11 cellular contexts compared by ENCODE assay signal in genomic region chr1:153547560-153548551, GRCh38. TPM values are rescaled to one million over a fixed set of nuclear protein-coding genes. Genes with fewer than 3 reads are reported as not detected.
DNase-seq lines count a peak whose midpoint lies in the region; ATAC-seq and TF ChIP-seq lines count a peak whose summit lies in the region.
"Had no signal": no experiment of that assay in that cellular context is flagged by ENCODE, and none has a peak within 500 bp of the region (broad histone marks: within the 10 kb centered on the region; RNA-seq: fewer than 3 reads in every experiment).

No MANE protein-coding gene starts in this region.

- peaks cover 45% of the 10 kb centered on the region for H3K4me1 ChIP-seq in CD4-positive, alpha-beta memory T cell (ENCODE audit: insufficient read depth, low read length)
- H3K4me1 ChIP-seq in esophagus muscularis mucosa (peaks cover 52 to 81% (median 79%) of the 10 kb centered on the region in 4 donors), skeletal muscle tissue (ENCODE audit: control insufficient read depth in 3 of 3, insufficient read depth in 3 of 3, low read length in 3 of 3) (peaks cover 67 to 75% (median 69%) of the 10 kb centered on the region in 3 donors)

- H3K4me1 Mint-ChIP-seq in CD4-positive, alpha-beta memory T cell = peaks cover 26 to 60% (median 45%) of the 10 kb centered on the region in 4 donors
- H3K4me1 Mint-ChIP-seq in mesothelial cell of epicardium = peaks cover 74% of the 10 kb centered on the region

- TF ChIP-seq EP300 in esophagus muscularis mucosa (IDR thresholded peaks at IDR 0.05) = no peak

- 76% methylated on average over 11 of the region's 19 CpGs for WGBS in esophagus muscularis mucosa

- peak overlapping the region in 5 of 8 donors; percentile 21 to 59 (median 43) for H3K4me3 Mint-ChIP-seq in CD4-positive, alpha-beta memory T cell
- H3K4me3 Mint-ChIP-seq in mesothelial cell of epicardium = no peak overlapping the region

- no peaks in the 10 kb centered on the region for H3K9me3 Mint-ChIP-seq in CD4-positive, alpha-beta memory T cell
- H3K9me3 Mint-ChIP-seq in mesothelial cell of epicardium = no peaks in the 10 kb centered on the region

- peak overlapping the region in 6 of 7 donors; percentile 6 to 98 (median 64) for H3K27ac Mint-ChIP-seq in CD4-positive, alpha-beta memory T cell
- H3K27ac Mint-ChIP-seq in mesothelial cell of epicardium = no peak overlapping the region

- intact Hi-C loops in CD4-positive, alpha-beta memory T cell (cut with micrococcal nuclease) = loop anchor here (2.0 kb wide), 1 partner anchor 15 kb away; no protein-coding TSS in a partner anchor
- intact Hi-C loops in esophagus muscularis mucosa (cut with DNase I) = no loop called here

- no peaks in the 10 kb centered on the region for H3K27me3 ChIP-seq in CD4-positive, alpha-beta memory T cell (ENCODE audit: insufficient read depth, low read length)
- H3K27me3 ChIP-seq in esophagus muscularis mucosa (no peaks in the 10 kb centered on the region), skeletal muscle tissue (ENCODE audit: control insufficient read depth in 3 of 3, insufficient read depth in 3 of 3, low read length in 3 of 3) (no peaks in the 10 kb centered on the region)

- no peak for TF ChIP-seq CTCF in NB4 (IDR thresholded peaks at IDR 0.05; ENCODE audit: low read depth, low read length)
- no peak for TF ChIP-seq CTCF in esophagus muscularis mucosa (IDR thresholded peaks at IDR 0.05)
- no peak for TF ChIP-seq CTCF in mesothelial cell of epicardium (IDR thresholded peaks at IDR 0.05; ENCODE audit: unreplicated experiment)

- no peak overlapping the region for H3K4me3 ChIP-seq in CD4-positive, alpha-beta memory T cell (ENCODE audit: low read length in 2 of 2)
- no peak overlapping the region for H3K4me3 ChIP-seq in NB4 (ENCODE audit: low read depth, low read length)
- no peak overlapping the region for H3K4me3 ChIP-seq in esophagus muscularis mucosa
- no peak overlapping the region for H3K4me3 ChIP-seq in skeletal muscle tissue (ENCODE audit: low read length in 3 of 3)
- H3K4me3 ChIP-seq: mucosa of descending colon had no signal

- peaks cover 18% of the 10 kb centered on the region for H3K36me3 ChIP-seq in CD4-positive, alpha-beta memory T cell (ENCODE audit: insufficient read depth, low read length)
- H3K36me3 ChIP-seq in esophagus muscularis mucosa (peaks cover 0 to 10% (median 0%) of the 10 kb centered on the region in 4 donors), skeletal muscle tissue (ENCODE audit: control insufficient read depth in 3 of 3, insufficient read depth in 3 of 3, low read length in 3 of 3) (no peaks in the 10 kb centered on the region)

- peaks cover 24 to 28% of the 10 kb centered on the region in 2 donors for H3K36me3 Mint-ChIP-seq in CD4-positive, alpha-beta memory T cell
- H3K36me3 Mint-ChIP-seq in mesothelial cell of epicardium = no peaks in the 10 kb centered on the region

- CTCF ChIA-PET in CD4-positive, alpha-beta memory T cell (lab: Charles Lee; ENCODE audit: partially characterized antibody) = interaction anchor here (5.0 to 9.6 kb wide), 2 partner anchors 14 to 37 kb away, joined by 37 to 213 read pairs; partner anchors contain the start of gene S100A6

- H3K27me3 Mint-ChIP-seq in CD4-positive, alpha-beta memory T cell = no peaks in the 10 kb centered on the region
- H3K27me3 Mint-ChIP-seq in mesothelial cell of epicardium (ENCODE audit: low read depth) = no peaks in the 10 kb centered on the region

- H3K9me3 ChIP-seq in CD4-positive, alpha-beta memory T cell (ENCODE audit: control insufficient read depth in 1 of 2, low read length in 2 of 2) = no peaks in the 10 kb centered on the region
- H3K9me3 ChIP-seq in esophagus muscularis mucosa (no peaks in the 10 kb centered on the region), skeletal muscle tissue (ENCODE audit: control insufficient read depth in 3 of 3, low read length in 3 of 3) (no peaks in the 10 kb centered on the region)
- H3K9me3 ChIP-seq: mucosa of descending colon had no signal

- DNase-seq in CD4-positive, alpha-beta memory T cell = no peak
- peak; percentile 62 for DNase-seq in NB4 (ENCODE audit: low read depth)
- DNase-seq in esophagus muscularis mucosa (ENCODE audit: extremely low spot score) = no peak
- DNase-seq in MV-4-11 (lab: John Stamatoyannopoulos, UW) = no peak
- DNase-seq in mesothelial cell of epicardium (ENCODE audit: low spot score in 2 of 2, unreplicated experiment in 2 of 2) = no peak
- DNase-seq: NCI-H526 treated with DMSO at 0.1 percent for 48 hours, SW 1271 had no signal

- TF ChIP-seq POLR2A in NB4 (IDR thresholded peaks at IDR 0.05; ENCODE audit: extremely low read depth, insufficient read length) = no peak
- TF ChIP-seq POLR2A in esophagus muscularis mucosa (IDR thresholded peaks at IDR 0.05; ENCODE audit: low read depth) = no peak

- ATAC-seq in HG02571 (IDR thresholded peaks at IDR 0.05; ENCODE audit: unreplicated experiment) = no peak
- ATAC-seq in HG03520 (IDR thresholded peaks at IDR 0.05; ENCODE audit: unreplicated experiment) = no peak
- ATAC-seq: mucosa of descending colon had no signal

- no peak overlapping the region for H3K27ac ChIP-seq in CD4-positive, alpha-beta memory T cell (ENCODE audit: low read depth, low read length)
- peak overlapping the region; percentile 72 to 86 (median 80) for H3K27ac ChIP-seq in esophagus muscularis mucosa (replicated peaks in 1 of 4)
- H3K27ac ChIP-seq in skeletal muscle tissue (ENCODE audit: low read depth, low read length) = peak overlapping the region; percentile 72

- POLR2A ChIA-PET in CD4-positive, alpha-beta memory T cell (lab: Charles Lee; ENCODE audit: partially characterized antibody) = interaction anchor here (5.4 to 9.7 kb wide), 2 partner anchors 13 to 17 kb away, joined by 83 to 631 read pairs; partner anchors contain the start of genes S100A2 and S100A6

- H3K9ac ChIP-seq in skeletal muscle tissue (ENCODE audit: low read depth in 1 of 3, low read length in 3 of 3) = peak overlapping the region in 1 of 3 donors; percentile 33

RNA-seq across cellular contexts. Expression of gene S100A3, which starts 1.2 kb away (rescaled TPM):
- not detected for total RNA-seq in CD4-positive, alpha-beta memory T cell
- polyA plus RNA-seq in CD4-positive, alpha-beta memory T cell = not detected
- 1 to 10 TPM in 3 of 4 donors, not detected in 1; 2.1 to 4.2 (median 2.7) TPM for total RNA-seq in esophagus muscularis mucosa
- not detected for total RNA-seq in skeletal muscle tissue
- total RNA-seq in mesothelial cell of epicardium = not detected in 3 replicates

RNA-seq across cellular contexts. Expression of gene S100A4, which starts 2.2 kb away (rescaled TPM):
- total RNA-seq in CD4-positive, alpha-beta memory T cell = 100 to 1,000 TPM; 329 to 346 TPM
- polyA plus RNA-seq in CD4-positive, alpha-beta memory T cell = 1,000 to 10,000 TPM; 2,886 to 3,815 TPM
- total RNA-seq in esophagus muscularis mucosa = 100 to 1,000 TPM; 154 to 362 (median 273) TPM
- total RNA-seq in skeletal muscle tissue = 165 TPM
- total RNA-seq in mesothelial cell of epicardium = 7.8 to 12.7 TPM (median 10.2 TPM) in 3 replicates

RNA-seq across cellular contexts. Expression of gene S100A5, which starts 7.1 kb away (rescaled TPM):
- 1 to 10 TPM in 1 of 2 experiments, under 1 TPM in 1; 0.93 to 1.8 TPM for total RNA-seq in CD4-positive, alpha-beta memory T cell
- 1 to 10 TPM in 1 of 2 donors, not detected in 1; 1.5 TPM for polyA plus RNA-seq in CD4-positive, alpha-beta memory T cell
- under 1 TPM in 1 of 4 donors, not detected in 3; 0.98 TPM for total RNA-seq in esophagus muscularis mucosa
- not detected for total RNA-seq in skeletal muscle tissue
- not detected in 3 replicates for total RNA-seq in mesothelial cell of epicardium
- total RNA-seq: mucosa of descending colon had no signal

RNA-seq across cellular contexts. Expression of gene S100A6, which starts 12.1 kb away (rescaled TPM):
- total RNA-seq in CD4-positive, alpha-beta memory T cell = 100 to 1,000 TPM; 342 to 356 TPM
- 100 to 1,000 TPM; 848 to 918 TPM for polyA plus RNA-seq in CD4-positive, alpha-beta memory T cell
- total RNA-seq in esophagus muscularis mucosa = 100 to 1,000 TPM; 432 to 759 (median 607) TPM
- total RNA-seq in skeletal muscle tissue = 203 TPM
- total RNA-seq in mesothelial cell of epicardium = 2.4 to 4.4 TPM (median 3.9 TPM) in 3 replicates

RNA-seq across cellular contexts. Expression of gene S100A2, which starts 17.8 kb away (rescaled TPM):
- under 1 TPM in 1 of 2 experiments, not detected in 1; 0.87 TPM for total RNA-seq in CD4-positive, alpha-beta memory T cell
- 1 to 10 TPM; 1.0 to 1.7 TPM for polyA plus RNA-seq in CD4-positive, alpha-beta memory T cell
- total RNA-seq in esophagus muscularis mucosa (under 1 TPM in 2 of 4 donors, not detected in 2; 0.34 to 0.71 TPM), skeletal muscle tissue (not detected), mesothelial cell of epicardium (0.43 to 0.51 TPM in 2 of 3 replicates, not detected in the other)

Comparison
In these comparisons a context has a peak if more than half of its experiments do, and no peak if none do; other contexts are left out.
1. RNA of gene S100A4, which starts 2.2 kb away (total RNA-seq): 329 to 346 TPM in CD4-positive, alpha-beta memory T cell, 154 to 362 TPM in esophagus muscularis mucosa and 165 TPM in skeletal muscle tissue (single experiment); 7.8 to 12.7 TPM in mesothelial cell of epicardium; every median in the first group is over 10 times any median in the second.